Comparison of ENCODE assay signal across 17 cellular contexts in genomic region chr18:39624934-39625333, GRCh38.
DNase-seq lines count a peak whose midpoint lies in the region; ATAC-seq and TF ChIP-seq lines count a peak whose summit lies in the region.
"Had no signal": no experiment of that assay in that cellular context is flagged by ENCODE, and none has a peak within 500 bp of the region (broad histone marks: within the 10 kb centered on the region; RNA-seq: fewer than 3 reads in every experiment).

No MANE protein-coding gene starts in this region.

- ATAC-seq in foreskin keratinocyte (peak; percentile 95), GM18519 (IDR thresholded peaks at IDR 0.05; ENCODE audit: low FRiP score, unreplicated experiment) (no peak)
- ATAC-seq: activated CD4-positive, alpha-beta T cell treated with anti-CD3 and anti-CD28 coated beads for 36 hours; left lung had no signal

- BruUV-seq in MCF 10A (replicated peaks; lab: Mats Ljungman, UMichigan), result no TSS peak

- intact Hi-C loops in MCF 10A (cut with micrococcal nuclease), result no loop called here
- intact Hi-C loops in breast epithelium (cut with DNase I; ENCODE audit: low total_unique reads), result no loop called here

- CTCF ChIA-PET in MCF 10A (lab: Yijun Ruan, JAX), result interaction anchor here (0.5 to 0.9 kb wide), 2 partner anchors 216 to 642 kb away, joined by 3 to 5 read pairs; no protein-coding TSS in a partner anchor

- peak overlapping the region; percentile 16 for H3K27ac Mint-ChIP-seq in MCF 10A (ENCODE audit: low read depth, unreplicated experiment)
- H3K27ac Mint-ChIP-seq: activated CD4-positive, alpha-beta T cell treated with anti-CD3 and anti-CD28 coated beads for 36 hours; activated naive CD8-positive, alpha-beta T cell; CD4-positive, CD25-positive, alpha-beta regulatory T cell; progenitor cell of endocrine pancreas had no signal

- H3K4me1 Mint-ChIP-seq in MCF 10A (ENCODE audit: insufficient read depth, unreplicated experiment), result peaks cover 43% of the 10 kb centered on the region
- H3K4me1 Mint-ChIP-seq: activated CD4-positive, alpha-beta T cell treated with anti-CD3 and anti-CD28 coated beads for 36 hours; CD4-positive, CD25-positive, alpha-beta regulatory T cell had no signal

- no peaks in the 10 kb centered on the region for H3K36me3 Mint-ChIP-seq in MCF 10A (ENCODE audit: insufficient read depth, unreplicated experiment)
- H3K36me3 Mint-ChIP-seq: activated naive CD8-positive, alpha-beta T cell; CD4-positive, CD25-positive, alpha-beta regulatory T cell had no signal

- H3K9me3 Mint-ChIP-seq in MCF 10A (ENCODE audit: unreplicated experiment), result peaks cover 7% of the 10 kb centered on the region

- H3K36me3 ChIP-seq in breast epithelium, result no peaks in the 10 kb centered on the region
- H3K36me3 ChIP-seq: left lung had no signal

- H3K27me3 ChIP-seq in breast epithelium (no peaks in the 10 kb centered on the region), foreskin keratinocyte (no peaks in the 10 kb centered on the region)
- H3K27me3 ChIP-seq: left lung had no signal

- H3K4me1 ChIP-seq in breast epithelium (no peaks in the 10 kb centered on the region), foreskin keratinocyte (peaks cover 11% of the 10 kb centered on the region)

- DNase-seq in MCF 10A (ENCODE audit: unreplicated experiment), result peak; percentile 21
- no peak for DNase-seq in breast epithelium (ENCODE audit: low spot score in 2 of 2)
- peak; percentile 72 for DNase-seq in astrocyte of the spinal cord (ENCODE audit: low read depth, low spot score)
- DNase-seq in foreskin keratinocyte, result peak; percentile 67 to 84
- DNase-seq in GM20000 (ENCODE audit: low spot score), result no peak
- no peak for DNase-seq in NCI-H1417 treated with DMSO at 0.1 percent for 48 hours (lab: John Stamatoyannopoulos, UW)
- DNase-seq in superior temporal gyrus (ENCODE audit: extremely low spot score), result no peak
- DNase-seq: 8988T; activated CD4-positive, alpha-beta T cell treated with anti-CD3 and anti-CD28 coated beads for 36 hours; CD4-positive, CD25-positive, alpha-beta regulatory T cell; hypothalamus; left lung; NCI-H2081 treated with DMSO at 0.1 percent for 48 hours; Right ventricle myocardium superior had no signal

- no peaks in the 10 kb centered on the region for H3K27me3 Mint-ChIP-seq in MCF 10A (ENCODE audit: insufficient read depth, unreplicated experiment)
- H3K27me3 Mint-ChIP-seq: activated CD4-positive, alpha-beta T cell treated with anti-CD3 and anti-CD28 coated beads for 36 hours; activated naive CD8-positive, alpha-beta T cell; CD4-positive, CD25-positive, alpha-beta regulatory T cell; progenitor cell of endocrine pancreas had no signal

- in situ Hi-C loops in astrocyte of the spinal cord (cut with HindIII; ENCODE audit: low sequenced_read_pairs), result no loop called here

- POLR2A ChIA-PET in MCF 10A (lab: Yijun Ruan, JAX), result interaction anchor here (0.5 to 1.9 kb wide), 2 partner anchors 174 to 403 kb away, joined by 3 to 7 read pairs; no protein-coding TSS in a partner anchor

- no peak overlapping the region for H3K4me3 Mint-ChIP-seq in MCF 10A (ENCODE audit: unreplicated experiment)
- H3K4me3 Mint-ChIP-seq: activated CD4-positive, alpha-beta T cell treated with anti-CD3 and anti-CD28 coated beads for 36 hours; activated naive CD8-positive, alpha-beta T cell; CD4-positive, CD25-positive, alpha-beta regulatory T cell had no signal

- H3K27ac ChIP-seq in breast epithelium, result no peak overlapping the region
- H3K27ac ChIP-seq in foreskin keratinocyte, result no peak overlapping the region
- H3K27ac ChIP-seq: left lung had no signal

- TF ChIP-seq POLR2A in breast epithelium (IDR thresholded peaks at IDR 0.05), result no peak

- TF ChIP-seq CTCF in MCF 10A (IDR thresholded peaks at IDR 0.05; ENCODE audit: unreplicated experiment) (no peak), breast epithelium (IDR thresholded peaks at IDR 0.05) (no peak), astrocyte of the spinal cord (IDR thresholded peaks at IDR 0.05; ENCODE audit: low read depth, low read length) (no peak), foreskin keratinocyte (conservative IDR thresholded peaks at IDR 0.05) (no peak), GM20000 (IDR thresholded peaks at IDR 0.05; ENCODE audit: extremely low read depth, missing control alignments) (no peak)

- H3K4me3 ChIP-seq in breast epithelium (no peak overlapping the region), astrocyte of the spinal cord (ENCODE audit: low read depth, low read length) (no peak overlapping the region)
- H3K4me3 ChIP-seq: left lung had no signal

- H3K9me3 ChIP-seq in breast epithelium, result no peaks in the 10 kb centered on the region
- H3K9me3 ChIP-seq: left lung had no signal

Comparison
In these comparisons a context has a peak if more than half of its experiments do, and no peak if none do; other contexts are left out.
1. DNase-seq: peak in MCF 10A (single experiment), astrocyte of the spinal cord (single experiment) and foreskin keratinocyte (2 of 2); none in breast epithelium (0 of 2), GM20000 (single experiment), NCI-H1417 treated with DMSO at 0.1 percent for 48 hours (single experiment) and superior temporal gyrus (single experiment).